1 cellular context compared by ENCODE assay signal in the genomic region with DNA sequence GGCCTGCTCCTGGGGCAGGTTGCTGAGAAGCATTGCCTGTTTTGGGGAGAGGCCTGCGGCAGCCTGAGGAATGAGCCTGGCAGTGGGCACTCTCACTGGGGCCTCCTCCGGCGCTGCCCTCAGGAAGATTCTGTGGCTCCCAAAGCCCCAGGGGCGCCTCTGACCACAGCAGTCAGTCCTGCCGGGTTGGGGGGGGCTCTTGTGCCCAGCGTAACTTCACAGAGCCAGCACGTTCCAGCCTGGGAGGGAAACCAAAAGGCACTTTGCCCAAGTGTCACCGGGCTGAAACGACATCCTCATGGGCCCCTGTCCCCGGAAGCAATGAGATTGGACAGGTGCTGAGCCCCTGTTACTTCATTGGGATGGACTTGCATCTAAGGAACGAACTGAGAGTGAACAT.
TF ChIP-seq lines count a peak whose summit lies in the region.

No MANE protein-coding gene starts in this region.

TF ChIP-seq in GM23338, 12 proteins besides CTCF, POLR2A, EP300 and RAD21 (continued from another document):
- no peak for TF ChIP-seq ZNF462 (CRISPR knock-in tag; IDR thresholded peaks at IDR 0.05)
